8 cellular contexts compared by ENCODE assay signal in the genomic region with DNA sequence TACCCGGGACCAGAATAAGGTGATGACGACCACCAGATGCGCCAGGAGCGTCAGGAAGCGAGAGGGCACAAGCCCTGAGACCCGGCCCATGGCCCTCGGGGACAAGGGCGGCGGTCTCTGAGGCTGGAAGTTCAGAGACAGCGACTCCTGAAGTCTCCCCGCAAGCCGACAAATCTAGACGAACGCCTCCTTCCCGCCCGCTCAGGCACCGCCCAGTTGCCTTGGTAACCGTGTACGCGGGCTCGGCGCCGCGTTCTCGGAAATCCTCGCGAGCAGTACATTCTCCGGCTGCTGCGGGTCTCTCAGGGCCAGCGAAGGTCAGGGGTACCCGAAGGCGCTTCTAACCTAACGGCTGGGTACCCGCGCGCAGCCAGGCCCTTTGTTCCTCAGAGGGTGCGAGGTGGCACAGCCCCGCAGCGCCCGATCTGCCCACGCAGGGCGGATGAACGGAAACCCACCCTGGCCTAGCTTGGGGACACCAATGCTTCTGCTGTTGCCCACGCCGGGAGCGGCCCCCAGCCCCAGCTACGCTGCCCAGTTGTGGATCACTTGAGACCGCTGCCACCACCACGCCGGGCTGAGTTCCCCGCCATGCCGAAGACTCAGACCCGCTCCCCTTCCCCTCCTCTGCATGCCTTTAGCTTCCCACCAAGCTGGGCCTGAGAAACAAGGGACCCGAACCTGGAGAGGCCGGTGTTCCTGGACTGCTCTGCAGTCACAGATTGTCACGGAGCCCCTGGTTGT. TPM values are rescaled to one million over a fixed set of nuclear protein-coding genes. Genes with fewer than 3 reads are reported as not detected.
A peak's percentile ranks its signal among the peaks of the same experiment; 100 is the strongest.
DNase-seq lines count a peak whose midpoint lies in the region; ATAC-seq, FAIRE-seq and TF ChIP-seq lines count a peak whose summit lies in the region.

TSS of gene TMEM107 (minus strand) at position 184 of the 744 bp plus-strand sequence. CDS start at position 90, 94 bp downstream.

- peaks cover 3 to 13% (median 8%) of the 10 kb centered on the region in 4 experiments for H3K4me1 ChIP-seq in H1 (replicated peaks in 1 of 4; ENCODE audit: control insufficient read depth in 3 of 4, insufficient read depth in 4 of 4, low read length in 3 of 4)

- H2BK5ac ChIP-seq in H1 (ENCODE audit: low read depth, low read length) = peak within 1 kb of the TSS; percentile 91

- H3K79me1 ChIP-seq in H1 (ENCODE audit: low read depth, low read length) = no peaks in the 10 kb centered on the region

- no peak within 1 kb of the TSS for H2BK120ac ChIP-seq in H1 (replicated peaks; ENCODE audit: low read depth, low read length)

- H3K27ac ChIP-seq in H1 (ENCODE audit: low read depth, low read length) = peak within 1 kb of the TSS; percentile 52

- no peaks in the 10 kb centered on the region for H3K9me3 Mint-ChIP-seq in memory B cell

- H3K9ac ChIP-seq in H1 (replicated peaks in 1 of 4; ENCODE audit: extremely low read depth in 1 of 4, low read depth in 3 of 4, low read length in 3 of 4) = peak within 1 kb of the TSS; percentile 70 to 85 (median 76)

- H3K36me3 Mint-ChIP-seq in memory B cell = no peaks in the 10 kb centered on the region

- in situ Hi-C loops in GM13977 (cut with MboI; ENCODE audit: low pct_unique_long_range_greater_than_20kb, low sequenced_read_pairs, unreplicated experiment) = no loop called here

- H2BK12ac ChIP-seq in H1 (ENCODE audit: low read depth, low read length) = peak within 1 kb of the TSS; percentile 80

- H2BK20ac ChIP-seq in H1 (ENCODE audit: low read length) = 0 out of 2 replicates have a peak within 1 kb of the TSS, but pooled peaks have one; percentile 72

- ATAC-seq in HG03342 (IDR thresholded peaks at IDR 0.05; ENCODE audit: unreplicated experiment) (peak; percentile 34), memory B cell (ENCODE audit: low read depth) (peak; percentile 48), HG03280 (IDR thresholded peaks at IDR 0.05; ENCODE audit: unreplicated experiment) (no peak)

- no peaks in the 10 kb centered on the region for H3K9me3 ChIP-seq in H1 (ENCODE audit: insufficient read depth in 2 of 2, low read depth in 1 of 2, low read length in 1 of 2)

- DNase-seq in GM13977 (ENCODE audit: low spot score) (peak; percentile 85), NOMO-1 (lab: John Stamatoyannopoulos, UW; ENCODE audit: unreplicated experiment in 2 of 2) (peak; percentile 81 to 86), H1 (ENCODE audit: low read depth in 1 of 2, low spot score in 2 of 2) (peak in 1 of 2 experiments; percentile 95), memory B cell (ENCODE audit: low spot score in 2 of 2) (peak; percentile 79 to 81)
- DNase-seq in activated CD8-positive, alpha-beta memory T cell treated with anti-CD3 and anti-CD28 coated beads for 4 hours (ENCODE audit: low read depth in 2 of 2) = peak; percentile 58 to 74
- peak; percentile 78 for DNase-seq in stimulated activated CD8-positive, alpha-beta memory T cell treated with anti-CD3 and anti-CD28 coated beads, Interleukin-12 subunit alpha, Interleukin-12 subunit beta, amount 100 ng/mL, for 1 hour (ENCODE audit: low read depth)

- TF ChIP-seq EP300 in H1 (IDR thresholded peaks at IDR 0.05; ENCODE audit: borderline replicate concordance in 1 of 2, low read depth in 2 of 2, low read length in 2 of 2) = no peak

- no peak within 1 kb of the TSS for H3K23ac ChIP-seq in H1 (ENCODE audit: insufficient read length)

- POLR2A ChIA-PET in H1 (lab: Charles Lee; ENCODE audit: partially characterized antibody) = interaction anchor here (0.7 to 9.3 kb wide), 11 partner anchors 8 to 58 kb away, joined by 3 to 289 read pairs (median 4); partner anchors contain the start of genes ALOXE3, BORCS6, HES7 and VAMP2

- H2AK5ac ChIP-seq in H1 (ENCODE audit: low read depth, low read length) = no peak within 1 kb of the TSS; the same call in 1 of the 2 replicates

- H3K4me3 ChIP-seq in H1 (ENCODE audit: extremely low read depth in 1 of 4, insufficient read depth in 2 of 4, low read depth in 3 of 4, low read length in 4 of 4) = peak within 1 kb of the TSS; percentile 60 to 88 (median 69)

- peak within 1 kb of the TSS; percentile 19 for H3K4ac ChIP-seq in H1 (replicated peaks; ENCODE audit: insufficient read length, low read depth, low read length)

- H3K27me3 ChIP-seq in H1 (replicated peaks in 1 of 4; ENCODE audit: control insufficient read depth in 3 of 4, extremely low read depth in 1 of 4, insufficient read depth in 3 of 4, low read length in 3 of 4) = no peaks in the 10 kb centered on the region

- peak within 1 kb of the TSS; percentile 87 for H3K18ac ChIP-seq in H1 (ENCODE audit: extremely low read depth, low read length)

- peak within 1 kb of the TSS; percentile 81; the same call in 1 of the 2 replicates for H2BK15ac ChIP-seq in H1 (ENCODE audit: low read length)

- FAIRE-seq in H1 (lab: Jason Lieb, UNC) = no peak

- H3K36me3 ChIP-seq in H1 (ENCODE audit: control insufficient read depth in 2 of 4, insufficient read depth in 4 of 4, low read length in 3 of 4) = no peaks in the 10 kb centered on the region

- H4K91ac ChIP-seq in H1 (replicated peaks; ENCODE audit: insufficient read length, low read length) = peak within 1 kb of the TSS; percentile 76

- peaks cover 18% of the 10 kb centered on the region for H3K23me2 ChIP-seq in H1 (ENCODE audit: low read depth, low read length)

- CTCF ChIA-PET in H1 (lab: Charles Lee; ENCODE audit: partially characterized antibody) = interaction anchor here (1.0 to 1.9 kb wide), 8 partner anchors 9 to 115 kb away, joined by 3 to 9 read pairs (median 4); no protein-coding TSS in a partner anchor

- peak within 1 kb of the TSS; percentile 92 for H3K4me3 Mint-ChIP-seq in memory B cell

- H3K27me3 Mint-ChIP-seq in memory B cell = no peaks in the 10 kb centered on the region

- H3K14ac ChIP-seq in H1 (ENCODE audit: insufficient read length) = no peak within 1 kb of the TSS

- peak within 1 kb of the TSS; percentile 78 to 90 for H3K4me2 ChIP-seq in H1 (ENCODE audit: insufficient read depth in 1 of 2, low read depth in 2 of 2, low read length in 2 of 2)

- no peaks in the 10 kb centered on the region for H3K79me2 ChIP-seq in H1 (ENCODE audit: control insufficient read depth in 1 of 2, insufficient read depth in 2 of 2, low read length in 2 of 2)

- TF ChIP-seq POLR2A in H1 (IDR thresholded peaks at IDR 0.05; ENCODE audit: control extremely low read depth in 1 of 2, low read depth in 2 of 2, low read length in 2 of 2) = peak in 1 of 2 experiments; percentile 84; a peak in 2 of 3 replicates

- TF ChIP-seq CTCF in GM13977 (IDR thresholded peaks at IDR 0.05; ENCODE audit: extremely low read depth, insufficient read depth, missing control alignments) = no peak
- peak in 1 of 3 experiments; percentile 6; a peak in 1 of 4 replicates for TF ChIP-seq CTCF in H1 (IDR thresholded peaks at IDR 0.05; ENCODE audit: control extremely low read depth in 1 of 3, insufficient read depth in 1 of 3, low read depth in 1 of 3, low read length in 3 of 3)

- H3K56ac ChIP-seq in H1 (replicated peaks; ENCODE audit: insufficient read length, low read depth, low read length) = peak within 1 kb of the TSS; percentile 42

- no peaks in the 10 kb centered on the region for H4K20me1 ChIP-seq in H1 (replicated peaks in 1 of 2; ENCODE audit: control insufficient read depth in 1 of 2, insufficient read depth in 2 of 2, low read length in 2 of 2)

- peaks cover 37% of the 10 kb centered on the region for H3K4me1 Mint-ChIP-seq in memory B cell

- peak within 1 kb of the TSS; percentile 69 for H4K8ac ChIP-seq in H1 (ENCODE audit: extremely low read depth, insufficient read depth, low read length)

- peak within 1 kb of the TSS; percentile 80 for H3K27ac Mint-ChIP-seq in memory B cell

- TF ChIP-seq RAD21 in H1 (IDR thresholded peaks at IDR 0.05 in 1 of 2, conservative IDR thresholded peaks at IDR 0.05 in 1 of 2; ENCODE audit: low read depth in 2 of 2, low read length in 2 of 2) = no peak

- peak within 1 kb of the TSS; percentile 57 for H4K5ac ChIP-seq in H1 (ENCODE audit: insufficient read length, low read depth, low read length)

- peak within 1 kb of the TSS; percentile 82; the same call in 1 of the 2 replicates for H2AFZ ChIP-seq in H1 (ENCODE audit: low read length)

- WGBS in H1 (ENCODE audit: extremely low coverage in 1 of 2, insufficient coverage in 1 of 2, insufficient read length in 1 of 2, insufficient replicate concordance in 2 of 2, low coverage in 1 of 2, low lambda C conversion rate in 2 of 2, missing lambda C conversion rate in 1 of 2), 2 experiments = 8% methylated on average over 56 of the region's 56 CpGs; no CpG with 5 or more reads in 1 of the 2 experiments

TF ChIP-seq in H1, 55 proteins besides CTCF, POLR2A, EP300 and RAD21 (continues in another document):
- TF ChIP-seq, protein P1, sequence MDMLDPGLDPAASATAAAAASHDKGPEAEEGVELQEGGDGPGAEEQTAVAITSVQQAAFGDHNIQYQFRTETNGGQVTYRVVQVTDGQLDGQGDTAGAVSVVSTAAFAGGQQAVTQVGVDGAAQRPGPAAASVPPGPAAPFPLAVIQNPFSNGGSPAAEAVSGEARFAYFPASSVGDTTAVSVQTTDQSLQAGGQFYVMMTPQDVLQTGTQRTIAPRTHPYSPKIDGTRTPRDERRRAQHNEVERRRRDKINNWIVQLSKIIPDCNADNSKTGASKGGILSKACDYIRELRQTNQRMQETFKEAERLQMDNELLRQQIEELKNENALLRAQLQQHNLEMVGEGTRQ (IDR thresholded peaks at IDR 0.05; ENCODE audit: low read length) = no peak
- TF ChIP-seq PHF8 (conservative IDR thresholded peaks at IDR 0.05; ENCODE audit: low read depth, low read length) (no peak), ASH2L (IDR thresholded peaks at IDR 0.05; ENCODE audit: low read length) (peak; percentile 43), CHD2 (IDR thresholded peaks at IDR 0.05; ENCODE audit: low read length) (peak; percentile 96), BACH1 (IDR thresholded peaks at IDR 0.05; ENCODE audit: low read length) (no peak), POU5F1 (IDR thresholded peaks at IDR 0.05; ENCODE audit: low read depth, low read length) (no peak), SP4 (IDR thresholded peaks at IDR 0.05; ENCODE audit: low read length) (no peak), HDAC6 (IDR thresholded peaks at IDR 0.05; ENCODE audit: low read depth, low read length) (no peak), MAX (IDR thresholded peaks at IDR 0.05) (peak; percentile 9; the same call in 1 of the 2 replicates), TBP (IDR thresholded peaks at IDR 0.05; ENCODE audit: low read depth, low read length) (peak; percentile 67)

RNA-seq across cellular contexts. Expression of gene TMEM107, which starts in this region (rescaled TPM):
- 17.3 and 17.9 TPM in 2 replicates for total RNA-seq in H1 (2021; fragmentation: NEBNext Ultra II Directional; extraction: Animal tissue kit (Norgen Biotek cat#: 25700))
- 21.4 and 21.5 TPM in 2 replicates for polyA plus RNA-seq in H1 (2011; rRNA removed)
- polyA plus RNA-seq in H1 (2011; cell fraction: cytosol; rRNA removed) = 16.0 TPM
- 16.9 TPM for polyA plus RNA-seq in H1 (2011; cell fraction: nucleus; rRNA removed)
- polyA plus RNA-seq in H1 (2012, experiment 1 of 2) = 8.9 to 12.0 TPM (median 9.6 TPM) in 4 replicates
- 8.0 TPM for polyA plus RNA-seq in H1 (2012, experiment 2 of 2)
- 9.6 TPM for polyA plus RNA-seq in H1 (2013, experiment 1 of 2)
- polyA plus RNA-seq in H1 (2013, experiment 2 of 2) = 10.3 TPM
- polyA minus RNA-seq in H1 (2011; rRNA and poly(A)+ RNA removed) = 37.4 and 44.0 TPM in 2 replicates
- polyA minus RNA-seq in H1 (2011; cell fraction: cytosol; rRNA and poly(A)+ RNA removed) = 34.1 TPM
- 181 TPM for polyA minus RNA-seq in H1 (2011; cell fraction: nucleus; rRNA and poly(A)+ RNA removed)
